In the genomic region with DNA sequence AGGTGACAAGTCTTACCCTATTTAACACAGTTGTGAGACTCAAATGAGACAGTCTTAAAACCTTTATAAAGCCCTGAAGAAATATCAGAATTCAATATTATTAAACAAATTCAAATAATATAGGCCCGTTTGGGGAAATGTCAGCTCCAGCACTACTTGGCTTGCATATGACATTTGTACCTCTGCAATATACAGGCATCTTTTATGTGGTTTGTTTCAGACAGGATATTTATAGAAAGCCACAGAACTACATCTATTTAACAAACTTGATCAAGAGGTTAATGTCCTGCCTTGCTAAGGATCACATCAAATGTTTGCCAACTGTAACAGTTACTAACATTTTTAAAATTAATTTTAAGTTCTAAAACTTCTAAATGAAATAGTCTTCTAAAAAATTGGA, we compare ENCODE assay signal across 16 cellular contexts. TPM values are rescaled to one million over a fixed set of nuclear protein-coding genes. Genes with fewer than 3 reads are reported as not detected.
DNase-seq lines count a peak whose midpoint lies in the region; ATAC-seq, FAIRE-seq and TF ChIP-seq lines count a peak whose summit lies in the region.
"Had no signal": no experiment of that assay in that cellular context is flagged by ENCODE, and none has a peak within 500 bp of the region (broad histone marks: within the 10 kb centered on the region; RNA-seq: fewer than 3 reads in every experiment).

No MANE protein-coding gene starts in this region.

- H3K4me1 Mint-ChIP-seq in activated naive CD4-positive, alpha-beta T cell treated with anti-CD3 and anti-CD28 coated beads, Interleukin-2, amount 10 ng/mL, durations not matched to agents 7 days and 5 days, result peaks cover 65% of the 10 kb centered on the region

- TF ChIP-seq EP300 in GM12878 (IDR thresholded peaks at IDR 0.05; ENCODE audit: borderline replicate concordance in 1 of 2, control insufficient read depth in 1 of 2, low read depth in 2 of 2, low read length in 2 of 2), result no peak

- no TSS peak for BruUV-seq in GM12878 (replicated peaks; lab: Mats Ljungman, UMichigan)

- peaks cover 24% of the 10 kb centered on the region for H3K4me1 ChIP-seq in GM12878 (ENCODE audit: control insufficient read depth, insufficient read depth, low read length)
- peaks cover 0 to 22% (median 21%) of the 10 kb centered on the region in 5 donors for H3K4me1 ChIP-seq in subcutaneous abdominal adipose tissue (ENCODE audit: control insufficient read depth in 5 of 5, insufficient read depth in 5 of 5, low read length in 5 of 5)
- H3K4me1 ChIP-seq: uterus had no signal

- H3K27me3 ChIP-seq in GM12878 (replicated peaks in 1 of 2; ENCODE audit: control insufficient read depth in 2 of 2, insufficient read depth in 2 of 2, low read length in 1 of 2), result no peaks in the 10 kb centered on the region
- no peaks in the 10 kb centered on the region for H3K27me3 ChIP-seq in subcutaneous abdominal adipose tissue (ENCODE audit: control insufficient read depth in 5 of 5, insufficient read depth in 4 of 5, low read length in 5 of 5)
- H3K27me3 ChIP-seq: heart right ventricle, uterus had no signal

- peak; percentile 7 for ATAC-seq in GM12878
- no peak for ATAC-seq in SK-N-SH treated with all-trans-retinoic acid at 6 μM for 48 hours
- ATAC-seq: heart right ventricle, Right ventricle myocardium inferior had no signal

- H3K9ac ChIP-seq in SK-N-MC (ENCODE audit: insufficient read length) (no peak overlapping the region), GM12878 (ENCODE audit: control insufficient read depth, insufficient read depth, low read length) (peak overlapping the region; percentile 30; the same call in 1 of the 2 replicates), subcutaneous abdominal adipose tissue (ENCODE audit: low read length in 5 of 5) (no peak overlapping the region)

- H3K9me3 ChIP-seq in SK-N-MC (ENCODE audit: low read depth, low read length), result no peaks in the 10 kb centered on the region
- no peaks in the 10 kb centered on the region; the same call in 2 of the 3 replicates for H3K9me3 ChIP-seq in GM12878 (replicated peaks; ENCODE audit: control insufficient read depth, insufficient read depth, low read length)
- H3K9me3 ChIP-seq in subcutaneous abdominal adipose tissue (ENCODE audit: control insufficient read depth in 5 of 5, low read length in 5 of 5), result no peaks in the 10 kb centered on the region
- H3K9me3 ChIP-seq: heart right ventricle, uterus had no signal

- H3K27ac Mint-ChIP-seq in activated naive CD4-positive, alpha-beta T cell treated with anti-CD3 and anti-CD28 coated beads, Interleukin-2, amount 10 ng/mL, durations not matched to agents 7 days and 5 days, result peak overlapping the region; percentile 93

- intact Hi-C loops in GM12878 (cut with micrococcal nuclease; ENCODE audit: unreplicated experiment), result loop anchor here (1.0 kb wide), 1 partner anchor 97 kb away; no protein-coding TSS in a partner anchor

- 0% methylated on average over 1 of the region's 1 CpG for WGBS in GM12878 (ENCODE audit: insufficient coverage, insufficient replicate concordance, low lambda C conversion rate, missing lambda C conversion rate)

- H3K4me2 ChIP-seq in GM12878 (ENCODE audit: control insufficient read depth, insufficient read depth), result peak overlapping the region; percentile 52

- H3K9me3 Mint-ChIP-seq in activated naive CD4-positive, alpha-beta T cell treated with anti-CD3 and anti-CD28 coated beads, Interleukin-2, amount 10 ng/mL, durations not matched to agents 7 days and 5 days, result peaks cover 3% of the 10 kb centered on the region

- TF ChIP-seq POLR2A in GM12878 (IDR thresholded peaks at IDR 0.05; ENCODE audit: low read depth, low read length), result no peak

- peaks cover 22% of the 10 kb centered on the region for H3K79me2 ChIP-seq in GM12878 (ENCODE audit: control insufficient read depth, insufficient read depth, low read length)

- H4K20me1 ChIP-seq in GM12878 (ENCODE audit: control insufficient read depth, insufficient read depth), result no peaks in the 10 kb centered on the region

- POLR2A ChIA-PET in GM12878 (lab: Charles Lee), result interaction anchor here (0.7 to 4.6 kb wide), 7 partner anchors 8 to 54 kb away, joined by 3 to 61 read pairs (median 4); no protein-coding TSS in a partner anchor

- no peak overlapping the region for H3K4me3 Mint-ChIP-seq in activated naive CD4-positive, alpha-beta T cell treated with anti-CD3 and anti-CD28 coated beads, Interleukin-2, amount 10 ng/mL, durations not matched to agents 7 days and 5 days

- H2AFZ ChIP-seq in GM12878 (ENCODE audit: control insufficient read depth, low read depth, low read length), result no peak overlapping the region; the same call in 1 of the 2 replicates

- DNase-seq in activated naive CD4-positive, alpha-beta T cell treated with anti-CD3 and anti-CD28 coated beads, Interleukin-2, amount 10 ng/mL, durations not matched to agents 7 days and 5 days, result no peak
- no peak for DNase-seq in activated naive CD4-positive, alpha-beta T cell treated with anti-CD3 and anti-CD28 coated beads, Interleukin-2, amount 50 U/mL, for 16 hours
- no peak for DNase-seq in SK-N-MC (ENCODE audit: low read depth, low spot score)
- no peak for DNase-seq in GM12878 (ENCODE audit: low read depth, low spot score)
- no peak for DNase-seq in AG20443 (ENCODE audit: low spot score)
- DNase-seq in DMS79 treated with DMSO at 0.1 percent for 48 hours (lab: John Stamatoyannopoulos, UW), result no peak
- DNase-seq: ACHN; amniotic stem cell; effector CD8-positive, alpha-beta T cell; heart right ventricle; islet precursor cell; mesendoderm; uterus had no signal

- SMC1A ChIA-PET in GM12878 (lab: Charles Lee; ENCODE audit: uncharacterized antibody, unreplicated experiment), result interaction anchor here (0.8 to 11.6 kb wide), 24 partner anchors 9 to 176 kb away, joined by 3 to 224 read pairs (median 4); no protein-coding TSS in a partner anchor

- 0 out of 2 replicates have a peak overlapping the region, but pooled peaks have one; percentile 69 for H3K27ac ChIP-seq in SK-N-MC
- H3K27ac ChIP-seq in GM12878 (ENCODE audit: control insufficient read depth, insufficient read depth), result peak overlapping the region; percentile 93
- H3K27ac ChIP-seq in subcutaneous abdominal adipose tissue (ENCODE audit: low read depth, low read length), result peak overlapping the region; percentile 37
- H3K27ac ChIP-seq: uterus had no signal

- RAD21 ChIA-PET in GM12878 (lab: Charles Lee; ENCODE audit: unreplicated experiment), result interaction anchor here (1.0 to 11.4 kb wide), 10 partner anchors 12 to 206 kb away, joined by 3 to 172 read pairs (median 7); a partner anchor contains a TSS

- TF ChIP-seq RAD21 in GM12878 (IDR thresholded peaks at IDR 0.05; ENCODE audit: insufficient read depth, low read depth, low read length), result no peak

- peaks cover 6% of the 10 kb centered on the region for H3K27me3 Mint-ChIP-seq in activated naive CD4-positive, alpha-beta T cell treated with anti-CD3 and anti-CD28 coated beads, Interleukin-2, amount 10 ng/mL, durations not matched to agents 7 days and 5 days

- in situ Hi-C loops in GM12878 (cut with MboI), result no loop called here

- H3K4me3 ChIP-seq in SK-N-MC (no peak overlapping the region), GM12878 (0 out of 2 replicates have a peak overlapping the region, but pooled peaks have one; percentile 20), subcutaneous abdominal adipose tissue (ENCODE audit: low read depth in 1 of 5, low read length in 5 of 5) (no peak overlapping the region)
- H3K4me3 ChIP-seq: heart right ventricle, uterus had no signal

- no peaks in the 10 kb centered on the region for H3K36me3 ChIP-seq in SK-N-MC (ENCODE audit: insufficient read depth, low read length)
- H3K36me3 ChIP-seq in GM12878 (ENCODE audit: control insufficient read depth in 2 of 2, insufficient read depth in 2 of 2, low read length in 1 of 2), result no peaks in the 10 kb centered on the region
- peaks cover 0 to 16% (median 3%) of the 10 kb centered on the region in 5 donors for H3K36me3 ChIP-seq in subcutaneous abdominal adipose tissue (ENCODE audit: control insufficient read depth in 5 of 5, insufficient read depth in 5 of 5, low read length in 5 of 5)
- H3K36me3 ChIP-seq: heart right ventricle, uterus had no signal

- no peak for FAIRE-seq in GM12878 (lab: Jason Lieb, UNC)

- H3K36me3 Mint-ChIP-seq in activated naive CD4-positive, alpha-beta T cell treated with anti-CD3 and anti-CD28 coated beads, Interleukin-2, amount 10 ng/mL, durations not matched to agents 7 days and 5 days, result peaks cover 27% of the 10 kb centered on the region

- CTCF ChIA-PET in activated naive CD4-positive, alpha-beta T cell treated with anti-CD3 and anti-CD28 coated beads, Interleukin-2, amount 10 ng/mL, durations not matched to agents 7 days and 5 days (lab: Charles Lee), result interaction anchor here (0.9 to 2.1 kb wide), 8 partner anchors 9 to 66 kb away, joined by 3 to 13 read pairs (median 4); no protein-coding TSS in a partner anchor
- CTCF ChIA-PET in GM12878 (lab: Yijun Ruan, JAX), result interaction anchor here (0.9 to 9.8 kb wide), 18 partner anchors 7 to 412 kb away, joined by 3 to 323 read pairs (median 5); a partner anchor contains a TSS

- TF ChIP-seq CTCF in GM12878 (IDR thresholded peaks at IDR 0.05 in 2 of 3, conservative IDR thresholded peaks at IDR 0.05 in 1 of 3; ENCODE audit: control insufficient read depth in 2 of 3, extremely low read depth in 1 of 3, insufficient read depth in 1 of 3, low read depth in 3 of 3, low read length in 3 of 3), result no peak

TF ChIP-seq in SK-N-SH treated with all-trans-retinoic acid at 6 μM for 48 hours, 23 proteins besides CTCF, POLR2A, EP300 and RAD21:
- TF ChIP-seq TOX (CRISPR knock-in tag; IDR thresholded peaks at IDR 0.05; ENCODE audit: borderline replicate concordance), result no peak

RNA-seq across cellular contexts. Expression of a gene that starts 3.2 kb away (rescaled TPM):
- 18.7 and 19.5 TPM in 2 replicates for total RNA-seq in GM12878 (2013; cell fraction: nucleolus; rRNA removed)
- total RNA-seq in GM12878 (2014; rRNA removed) (39.0 and 40.9 TPM in 2 replicates), GM12878 (2014; rRNA removed; fragmentation: Illumina TruSeq; extraction: Trizol) (27.9 and 28.5 TPM in 2 replicates), GM12878 (2021) (45.0 and 46.3 TPM in 2 replicates)
- 15.4 TPM for polyA plus RNA-seq in GM12878 (2011; ENCODE audit: low read depth)
- polyA plus RNA-seq in GM12878 (2011; rRNA removed) (31.9 and 47.2 TPM in 2 replicates), GM12878 (2014; fragmentation: Illumina TruSeq; extraction: Trizol) (23.8 and 30.2 TPM in 2 replicates), GM12878 (2014; fragmentation: Nextera tagmentation; extraction: Ambion mirVana) (10 to 100 TPM; 16.8 to 21.3 TPM), GM12878 (2014; rRNA removed) (34.1 and 34.5 TPM in 2 replicates), GM12878 (2016; fragmentation: Nextera tagmentation; extraction: Ambion mirVana) (10 to 100 TPM in 1 of 2 experiments, 1 to 10 TPM in 1; 6.9 to 28.6 TPM)
- polyA plus RNA-seq in GM12878 (2011; cell fraction: cytosol; rRNA removed), result 15.6 and 17.5 TPM in 2 replicates
- polyA plus RNA-seq in GM12878 (2011; cell fraction: nucleus; rRNA removed), result 18.2 and 22.0 TPM in 2 replicates
- 18.6 and 22.6 TPM in 2 replicates for polyA plus RNA-seq in GM12878 (2012)
- 22.3 and 23.7 TPM in 2 replicates for polyA minus RNA-seq in GM12878 (2011; rRNA and poly(A)+ RNA removed)
- 11.2 and 13.9 TPM in 2 replicates for polyA minus RNA-seq in GM12878 (2011; cell fraction: cytosol; rRNA and poly(A)+ RNA removed)
- polyA minus RNA-seq in GM12878 (2011; cell fraction: nucleus; rRNA and poly(A)+ RNA removed), result 8.3 and 14.4 TPM in 2 replicates

Comparison
In these comparisons a context has a peak if more than half of its experiments do, and no peak if none do; other contexts are left out.
1. H3K27ac ChIP-seq: peak in every context shown above with its lines; median percentile 93 in GM12878; 69 in SK-N-MC; 37 in subcutaneous abdominal adipose tissue.